ENCODE assay signal across 1 cellular context in genomic region chr19:13847033-13847899, GRCh38.
TF ChIP-seq lines count a peak whose summit lies in the region.

No MANE protein-coding gene starts in this region.

TF ChIP-seq in HepG2, 621 proteins besides CTCF, POLR2A, EP300 and RAD21 (continued from another document and continues in another):
- TF ChIP-seq THRA (CRISPR knock-in tag; IDR thresholded peaks at IDR 0.05; ENCODE audit: borderline replicate concordance): peak; percentile 32; the same call in 1 of the 2 replicates
- TF ChIP-seq SRF (IDR thresholded peaks at IDR 0.05; ENCODE audit: low read depth, low read length): no peak
- 0 out of 2 replicates have a peak, but pooled peaks have one; percentile 63 for TF ChIP-seq NCOA1 (CRISPR knock-in tag; IDR thresholded peaks at IDR 0.05)
- TF ChIP-seq FOSL1 (CRISPR knock-in tag; IDR thresholded peaks at IDR 0.05; ENCODE audit: borderline replicate concordance): peak; percentile 68; the same call in 1 of the 2 replicates
- peak; percentile 84; the same call in 1 of the 2 replicates for TF ChIP-seq SKIL (CRISPR knock-in tag; IDR thresholded peaks at IDR 0.05; ENCODE audit: borderline replicate concordance)
- no peak for TF ChIP-seq ZSCAN20 (CRISPR knock-in tag; IDR thresholded peaks at IDR 0.05; ENCODE audit: borderline replicate concordance)
- TF ChIP-seq ZNF296 (CRISPR knock-in tag; conservative IDR thresholded peaks at IDR 0.05): no peak
- TF ChIP-seq ZNF30 (CRISPR knock-in tag; IDR thresholded peaks at IDR 0.05): no peak
- TF ChIP-seq ZNF841 (CRISPR knock-in tag; IDR thresholded peaks at IDR 0.05; ENCODE audit: borderline replicate concordance): no peak
- TF ChIP-seq HOXA5 (CRISPR knock-in tag; IDR thresholded peaks at IDR 0.05): no peak; the same call in none of the 2 replicates
- TF ChIP-seq SAFB2 (CRISPR knock-in tag; IDR thresholded peaks at IDR 0.05; ENCODE audit: borderline replicate concordance, low read depth): peak; percentile 7; the same call in 1 of the 2 replicates
- TF ChIP-seq ZNF276 (CRISPR knock-in tag; IDR thresholded peaks at IDR 0.05; ENCODE audit: low read depth): no peak
- no peak for TF ChIP-seq BCL3 (CRISPR knock-in tag; IDR thresholded peaks at IDR 0.05)
- TF ChIP-seq LCORL (IDR thresholded peaks at IDR 0.05): 0 out of 2 replicates have a peak, but pooled peaks have one; percentile 15
- peak; percentile 61; the same call in 1 of the 2 replicates for TF ChIP-seq LCORL (CRISPR knock-in tag; IDR thresholded peaks at IDR 0.05)
- no peak for TF ChIP-seq RNF2 (conservative IDR thresholded peaks at IDR 0.05; ENCODE audit: low read depth)
- TF ChIP-seq FOXP4 (CRISPR knock-in tag; IDR thresholded peaks at IDR 0.05): peak; percentile 29; the same call in 1 of the 2 replicates
- TF ChIP-seq NFKB2 (CRISPR knock-in tag; IDR thresholded peaks at IDR 0.05; ENCODE audit: borderline replicate concordance): no peak
- peak; percentile 29; the same call in 1 of the 2 replicates for TF ChIP-seq SALL1 (CRISPR knock-in tag; IDR thresholded peaks at IDR 0.05)
- no peak for TF ChIP-seq ZKSCAN1 (IDR thresholded peaks at IDR 0.05; ENCODE audit: low read length)
- no peak for TF ChIP-seq MBNL3 (CRISPR knock-in tag; conservative IDR thresholded peaks at IDR 0.05)
- TF ChIP-seq E2F2 (CRISPR knock-in tag; IDR thresholded peaks at IDR 0.05; ENCODE audit: borderline replicate concordance): no peak
- peak; percentile 96 for TF ChIP-seq HNRNPK (IDR thresholded peaks at IDR 0.05; ENCODE audit: low read depth, low read length, poor library complexity, severe bottlenecking)
- TF ChIP-seq TBX2 (CRISPR knock-in tag; IDR thresholded peaks at IDR 0.05; ENCODE audit: borderline replicate concordance): peak; percentile 12
- TF ChIP-seq HBP1 (CRISPR knock-in tag; IDR thresholded peaks at IDR 0.05; ENCODE audit: low read depth): no peak
- TF ChIP-seq ZNF678 (CRISPR knock-in tag; IDR thresholded peaks at IDR 0.05): 0 out of 2 replicates have a peak, but pooled peaks have one; percentile 27
- TF ChIP-seq ATF3 (CRISPR knock-in tag; IDR thresholded peaks at IDR 0.05): peak; percentile 94
- TF ChIP-seq RFX5 (IDR thresholded peaks at IDR 0.05; ENCODE audit: low read depth, low read length): peak; percentile 92
- no peak for TF ChIP-seq PAX8 (CRISPR knock-in tag; IDR thresholded peaks at IDR 0.05; ENCODE audit: borderline replicate concordance)
- TF ChIP-seq MIER2 (CRISPR knock-in tag; IDR thresholded peaks at IDR 0.05): no peak
- no peak for TF ChIP-seq SMAD9 (CRISPR knock-in tag; IDR thresholded peaks at IDR 0.05)
- no peak for TF ChIP-seq ZNF546 (CRISPR knock-in tag; conservative IDR thresholded peaks at IDR 0.05)
- TF ChIP-seq DNMT1 (CRISPR knock-in tag; IDR thresholded peaks at IDR 0.05): no peak
- no peak for TF ChIP-seq ZMYM2 (CRISPR knock-in tag; IDR thresholded peaks at IDR 0.05)
- TF ChIP-seq ZNF367 (CRISPR knock-in tag; IDR thresholded peaks at IDR 0.05; ENCODE audit: borderline replicate concordance): no peak
- peak; percentile 15 for TF ChIP-seq JARID2 (CRISPR knock-in tag; IDR thresholded peaks at IDR 0.05; ENCODE audit: insufficient replicate concordance)
- 0 out of 2 replicates have a peak, but pooled peaks have one; percentile 5 for TF ChIP-seq FOXJ3 (CRISPR knock-in tag; IDR thresholded peaks at IDR 0.05; ENCODE audit: borderline replicate concordance)
- 0 out of 2 replicates have a peak, but pooled peaks have one; percentile 2 for TF ChIP-seq CEBPG (CRISPR knock-in tag; IDR thresholded peaks at IDR 0.05)
- no peak for TF ChIP-seq HMGXB3 (CRISPR knock-in tag; IDR thresholded peaks at IDR 0.05; ENCODE audit: borderline replicate concordance)
- TF ChIP-seq PBX3 (CRISPR knock-in tag; IDR thresholded peaks at IDR 0.05; ENCODE audit: borderline replicate concordance): no peak
- peak; percentile 94 for TF ChIP-seq ZNF652 (CRISPR knock-in tag; IDR thresholded peaks at IDR 0.05; ENCODE audit: borderline replicate concordance, low read depth)
- TF ChIP-seq TAF1 (CRISPR knock-in tag; IDR thresholded peaks at IDR 0.05): peak; percentile 46; the same call in 1 of the 2 replicates
- TF ChIP-seq ZBTB44 (CRISPR knock-in tag; IDR thresholded peaks at IDR 0.05): no peak
- no peak for TF ChIP-seq REL (CRISPR knock-in tag; conservative IDR thresholded peaks at IDR 0.05)
